ENCODE assay signal across 10 cellular contexts in genomic region chr19:41409288-41409687, GRCh38. TPM values are rescaled to one million over a fixed set of nuclear protein-coding genes. Genes with fewer than 3 reads are reported as not detected.
DNase-seq lines count a peak whose midpoint lies in the region; ATAC-seq and TF ChIP-seq lines count a peak whose summit lies in the region.
"Had no signal": no experiment of that assay in that cellular context is flagged by ENCODE, and none has a peak within 500 bp of the region (broad histone marks: within the 10 kb centered on the region; RNA-seq: fewer than 3 reads in every experiment).

No MANE protein-coding gene starts in this region.

- peaks cover 0 to 33% (median 16%) of the 10 kb centered on the region in 9 donors for H3K36me3 ChIP-seq in heart left ventricle
- H3K36me3 ChIP-seq in sigmoid colon: peaks cover 13 to 38% (median 22%) of the 10 kb centered on the region in 4 donors
- no peaks in the 10 kb centered on the region for H3K36me3 ChIP-seq in WERI-Rb-1

- no peak for TF ChIP-seq POLR2A in heart left ventricle (IDR thresholded peaks at IDR 0.05)
- TF ChIP-seq POLR2A in sigmoid colon (IDR thresholded peaks at IDR 0.05): no peak

- WGBS in heart left ventricle, 4 donors: 42 to 57% (median 51%) methylated on average over 4 of the region's 4 CpGs
- WGBS in sigmoid colon, 2 donors: 36 to 70% methylated on average over 4 of the region's 4 CpGs

- H3K27ac ChIP-seq in heart left ventricle (peak overlapping the region; percentile 55 to 88 (median 78)), sigmoid colon (peak overlapping the region in 3 of 4 donors; percentile 4 to 47 (median 23)), WERI-Rb-1 (no peak overlapping the region)

- intact Hi-C loops in heart left ventricle (cut with DNase I): loop anchor here in 1 of 10 donors (2.0 kb wide), 1 partner anchor 18 kb away; the partner anchor contains the start of gene B3GNT8
- intact Hi-C loops in sigmoid colon (cut with DNase I): no loop called here

- H3K27me3 ChIP-seq in heart left ventricle: no peaks in the 10 kb centered on the region
- H3K27me3 ChIP-seq in sigmoid colon: no peaks in the 10 kb centered on the region
- H3K27me3 ChIP-seq in WERI-Rb-1 (ENCODE audit: insufficient read depth, low read depth, severe bottlenecking): no peaks in the 10 kb centered on the region

- no peak for TF ChIP-seq EP300 in sigmoid colon (IDR thresholded peaks at IDR 0.05)

- H3K4me1 ChIP-seq in heart left ventricle: peaks cover 0 to 82% (median 68%) of the 10 kb centered on the region in 12 donors
- H3K4me1 ChIP-seq in sigmoid colon: peaks cover 0 to 24% (median 19%) of the 10 kb centered on the region in 4 donors

- H3K4me3 ChIP-seq in HFF-Myc (replicated peaks; ENCODE audit: low read depth, low read length): no peak overlapping the region
- no peak overlapping the region for H3K4me3 ChIP-seq in heart left ventricle
- H3K4me3 ChIP-seq in sigmoid colon: no peak overlapping the region
- no peak overlapping the region for H3K4me3 ChIP-seq in WERI-Rb-1 (ENCODE audit: low read depth, low read length)

- peak; percentile 69 to 75 (median 73) for ATAC-seq in heart left ventricle

- peak; percentile 12 for DNase-seq in HFF-Myc (ENCODE audit: extremely low read depth, low read depth)
- DNase-seq in SHP77 treated with DMSO at 0.1 percent for 48 hours (lab: John Stamatoyannopoulos, UW): peak; percentile 79
- DNase-seq in heart left ventricle: peak in 4 of 5 donors; percentile 56 to 66 (median 58)
- DNase-seq in sigmoid colon: no peak
- DNase-seq in stimulated activated CD4-positive, alpha-beta T cell treated with anti-CD3 and anti-CD28 coated beads, Interleukin-1b, Interleukin-23, amount 100 ng/mL, for 48 hours: no peak
- no peak for DNase-seq in activated effector memory CD4-positive, alpha-beta T cell treated with anti-CD3 and anti-CD28 coated beads, Interleukin-2, amount 50 U/mL, for 16 hours
- DNase-seq in NCI-H2081 treated with DMSO at 0.1 percent for 48 hours (lab: John Stamatoyannopoulos, UW): no peak
- DNase-seq in WERI-Rb-1: no peak
- DNase-seq: activated CD4-positive, CD25-positive, alpha-beta regulatory T cell; stimulated activated CD4-positive, alpha-beta T cell treated with anti-CD3 and anti-CD28 coated beads, Interleukin-12 subunit alpha, Interleukin-12 subunit beta, amount 100 ng/mL, for 4 hours had no signal

- TF ChIP-seq CTCF in HFF-Myc (IDR thresholded peaks at IDR 0.05; ENCODE audit: low read depth, low read length, missing control alignments) (no peak), heart left ventricle (IDR thresholded peaks at IDR 0.05) (no peak), sigmoid colon (IDR thresholded peaks at IDR 0.05) (no peak), WERI-Rb-1 (IDR thresholded peaks at IDR 0.05; ENCODE audit: low read depth, low read length) (no peak)

- H3K9me3 ChIP-seq in heart left ventricle: no peaks in the 10 kb centered on the region
- no peaks in the 10 kb centered on the region for H3K9me3 ChIP-seq in sigmoid colon
- no peaks in the 10 kb centered on the region for H3K9me3 ChIP-seq in WERI-Rb-1 (ENCODE audit: severe bottlenecking)

RNA-seq across cellular contexts. Expression of gene BCKDHA, which starts 11.7 kb away (rescaled TPM):
- total RNA-seq in heart left ventricle: 100 to 1,000 TPM in 2 of 9 donors, 10 to 100 TPM in 7; 32.0 to 149 (median 39.2) TPM
- polyA plus RNA-seq in heart left ventricle: 10 to 100 TPM; 39.1 to 74.4 TPM
- 10 to 100 TPM; 29.6 to 35.7 (median 33.6) TPM for total RNA-seq in sigmoid colon
- polyA plus RNA-seq in sigmoid colon: 10 to 100 TPM; 19.0 to 32.9 (median 31.2) TPM

RNA-seq across cellular contexts. Expression of gene EXOSC5, which starts 12.1 kb away (rescaled TPM):
- total RNA-seq in heart left ventricle: 10 to 100 TPM in 8 of 9 donors, 1 to 10 TPM in 1; 9.6 to 18.6 (median 13.7) TPM
- 10 to 100 TPM; 21.2 to 40.4 TPM for polyA plus RNA-seq in heart left ventricle
- total RNA-seq in sigmoid colon: 10 to 100 TPM in 3 of 4 donors, 1 to 10 TPM in 1; 6.6 to 21.4 (median 14.4) TPM
- 10 to 100 TPM; 11.6 to 32.7 (median 15.6) TPM for polyA plus RNA-seq in sigmoid colon

RNA-seq across cellular contexts. Expression of gene B3GNT8, which starts 17.9 kb away (rescaled TPM):
- total RNA-seq in heart left ventricle (10 to 100 TPM in 3 of 9 donors, 1 to 10 TPM in 6; 6.4 to 11.5 (median 9.4) TPM), sigmoid colon (1 to 10 TPM; 2.8 to 8.0 (median 5.0) TPM)
- polyA plus RNA-seq in heart left ventricle (10 to 100 TPM in 1 of 2 donors, 1 to 10 TPM in 1; 5.0 to 12.6 TPM), sigmoid colon (10 to 100 TPM; 16.8 to 49.2 (median 28.8) TPM)

RNA-seq across cellular contexts. Expression of gene DMAC2, which starts 30.4 kb away (rescaled TPM):
- total RNA-seq in heart left ventricle (100 to 1,000 TPM in 6 of 9 donors, 10 to 100 TPM in 3; 67.9 to 138 (median 102) TPM), sigmoid colon (10 to 100 TPM; 33.9 to 46.3 (median 41.0) TPM)
- polyA plus RNA-seq in heart left ventricle (100 to 1,000 TPM; 121 to 130 TPM), sigmoid colon (10 to 100 TPM; 40.8 to 58.0 (median 45.7) TPM)

RNA-seq across cellular contexts. Expression of gene TMEM91, which starts 33.0 kb away (rescaled TPM):
- 1 to 10 TPM; 1.0 to 5.4 (median 2.5) TPM for total RNA-seq in heart left ventricle
- polyA plus RNA-seq in heart left ventricle: 1 to 10 TPM; 2.5 to 6.7 TPM
- total RNA-seq in sigmoid colon: 10 to 100 TPM; 13.6 to 47.1 (median 22.6) TPM
- polyA plus RNA-seq in sigmoid colon: 1 to 10 TPM in 2 of 3 donors, under 1 TPM in 1; 0.46 to 9.6 (median 5.8) TPM

Comparison
In these comparisons a context has a peak if more than half of its experiments do, and no peak if none do; other contexts are left out.
1. DNase-seq: peak in HFF-Myc (single experiment), SHP77 treated with DMSO at 0.1 percent for 48 hours (single experiment) and heart left ventricle (4 of 5); none in sigmoid colon (single experiment), stimulated activated CD4-positive, alpha-beta T cell treated with anti-CD3 and anti-CD28 coated beads, Interleukin-1b, Interleukin-23, amount 100 ng/mL, for 48 hours (single experiment), activated effector memory CD4-positive, alpha-beta T cell treated with anti-CD3 and anti-CD28 coated beads, Interleukin-2, amount 50 U/mL, for 16 hours (single experiment), NCI-H2081 treated with DMSO at 0.1 percent for 48 hours (single experiment) and WERI-Rb-1 (single experiment).